Comparison of ENCODE assay signal across 1 cellular context in genomic region chr4:8582436-8582835, GRCh38.
TF ChIP-seq lines count a peak whose summit lies in the region.

No MANE protein-coding gene starts in this region.

TF ChIP-seq in SK-N-SH treated with all-trans-retinoic acid at 6 μM for 48 hours, 23 proteins besides CTCF, POLR2A, EP300 and RAD21 (continued from another document):
- no peak for TF ChIP-seq TSHZ2 (CRISPR knock-in tag; IDR thresholded peaks at IDR 0.05)
- no peak for TF ChIP-seq RARB (CRISPR knock-in tag; IDR thresholded peaks at IDR 0.05)
